Comparison of ENCODE assay signal across 8 cellular contexts in genomic region chr21:43866659-43867331, GRCh38. TPM values are rescaled to one million over a fixed set of nuclear protein-coding genes. Genes with fewer than 3 reads are reported as not detected.
DNase-seq lines count a peak whose midpoint lies in the region; ATAC-seq and TF ChIP-seq lines count a peak whose summit lies in the region.

No MANE protein-coding gene starts in this region.

- H3K36me3 ChIP-seq in ACC112 (ENCODE audit: insufficient read depth, low read length), result 0 out of 2 replicates have a peak, but pooled peaks cover 3% of the 10 kb centered on the region
- H3K36me3 ChIP-seq in endodermal cell (ENCODE audit: control insufficient read depth, insufficient read depth, low read length), result peaks cover 17% of the 10 kb centered on the region
- H3K36me3 ChIP-seq in aorta (ENCODE audit: control insufficient read depth in 1 of 2, insufficient read depth in 2 of 2, low read length in 1 of 2), result no peaks in the 10 kb centered on the region

- H3K9me3 ChIP-seq in endodermal cell (ENCODE audit: control insufficient read depth, low read length) (peaks cover 5% of the 10 kb centered on the region), aorta (ENCODE audit: control insufficient read depth, low read length) (no peaks in the 10 kb centered on the region)

- peak overlapping the region; percentile 30 for H3K9ac ChIP-seq in endodermal cell (ENCODE audit: extremely low read depth, low read length, poor library complexity, severe bottlenecking)

- H2AFZ ChIP-seq in ACC112 (ENCODE audit: low read length, unreplicated experiment), result peak overlapping the region; percentile 73

- DNase-seq in HCEC 1CT, result peak; percentile 2
- DNase-seq in activated CD4-positive, alpha-beta T cell treated with anti-CD3 and anti-CD28 coated beads for 48 hours, result peak; percentile 70
- DNase-seq in endodermal cell, result no peak
- no peak for DNase-seq in neural crest cell (ENCODE audit: low read depth, low spot score)
- DNase-seq in aorta, result peak in 1 of 2 donors; percentile 73
- DNase-seq in NCI-H524 treated with DMSO at 0.1 percent for 48 hours (lab: John Stamatoyannopoulos, UW), result no peak

- H3K27ac ChIP-seq in ACC112 (ENCODE audit: low read depth, low read length), result no peak overlapping the region
- no peak overlapping the region for H3K27ac ChIP-seq in endodermal cell (ENCODE audit: low read depth, low read length)
- H3K27ac ChIP-seq in aorta (ENCODE audit: low read depth in 1 of 2, low read length in 2 of 2), result no peak overlapping the region

- no peaks in the 10 kb centered on the region for H3K27me3 ChIP-seq in ACC112 (ENCODE audit: insufficient read depth, low read length)
- H3K27me3 ChIP-seq in endodermal cell (ENCODE audit: control insufficient read depth, insufficient read depth, low read length, poor library complexity, severe bottlenecking), result no peaks in the 10 kb centered on the region
- no peaks in the 10 kb centered on the region for H3K27me3 ChIP-seq in aorta (ENCODE audit: control insufficient read depth in 1 of 2, insufficient read depth in 2 of 2, low read length in 1 of 2)

- H3K27ac Mint-ChIP-seq in endodermal cell (peak overlapping the region; percentile 64), neural crest cell (ENCODE audit: unreplicated experiment) (no peak overlapping the region)

- H3K4me1 Mint-ChIP-seq in endodermal cell, result peaks cover 24% of the 10 kb centered on the region
- peaks cover 27% of the 10 kb centered on the region for H3K4me1 Mint-ChIP-seq in neural crest cell

- H3K4me3 Mint-ChIP-seq in endodermal cell (peak overlapping the region; percentile 65), neural crest cell (peak overlapping the region; percentile 80)

- H3K79me2 ChIP-seq in ACC112 (ENCODE audit: control insufficient read depth, insufficient read depth, low read length, unreplicated experiment), result peaks cover 51% of the 10 kb centered on the region

- intact Hi-C loops in aorta (cut with DNase I), result loop anchor here in 1 of 2 donors (5.0 kb wide), 1 partner anchor 66 kb away; no protein-coding TSS in a partner anchor

- H3K4me3 ChIP-seq in ACC112 (ENCODE audit: low read depth, low read length) (peak overlapping the region; percentile 76), endodermal cell (ENCODE audit: low read length) (peak overlapping the region; percentile 87), aorta (ENCODE audit: low read length in 2 of 2) (peak overlapping the region in 1 of 2 donors; percentile 79)

- TF ChIP-seq CTCF in endodermal cell (conservative IDR thresholded peaks at IDR 0.05) (no peak), neural crest cell (conservative IDR thresholded peaks at IDR 0.05) (no peak)

- H3K27me3 Mint-ChIP-seq in endodermal cell (ENCODE audit: insufficient read depth) (no peaks in the 10 kb centered on the region), neural crest cell (ENCODE audit: low read depth) (peaks cover 3% of the 10 kb centered on the region)

- ATAC-seq in aorta (ENCODE audit: low FRiP score) (peak; percentile 31), GM21390 (IDR thresholded peaks at IDR 0.05; ENCODE audit: unreplicated experiment) (no peak)

- H3K36me3 Mint-ChIP-seq in endodermal cell (ENCODE audit: low read depth), result peaks cover 34% of the 10 kb centered on the region
- peaks cover 5% of the 10 kb centered on the region for H3K36me3 Mint-ChIP-seq in neural crest cell (ENCODE audit: low read depth)

- H3K4me1 ChIP-seq in ACC112 (ENCODE audit: control insufficient read depth, insufficient read depth, low read length, unreplicated experiment) (peaks cover 10% of the 10 kb centered on the region), endodermal cell (ENCODE audit: control insufficient read depth, insufficient read depth, low read length) (peaks cover 5% of the 10 kb centered on the region), aorta (ENCODE audit: control insufficient read depth in 1 of 2, insufficient read depth in 2 of 2, low read length in 2 of 2) (no peaks in the 10 kb centered on the region)

- H3K9me3 Mint-ChIP-seq in endodermal cell (no peaks in the 10 kb centered on the region), neural crest cell (no peaks in the 10 kb centered on the region)

- 73 to 86% methylated on average over 5 to 24 of the region's 24 CpGs for WGBS in endodermal cell (ENCODE audit: insufficient coverage in 1 of 2, insufficient read length in 1 of 2), 2 experiments
- 76 to 77% methylated on average over 24 of the region's 24 CpGs for WGBS in aorta, 2 donors

RNA-seq across cellular contexts. Expression of gene AGPAT3, which starts 1.8 kb away (rescaled TPM):
- total RNA-seq in endodermal cell (10 to 100 TPM; 44.0 to 74.4 TPM), neural crest cell (37.3 and 40.3 TPM in 2 replicates), aorta (10 to 100 TPM; 36.0 to 45.5 TPM)
- 22.2 TPM for polyA plus RNA-seq in endodermal cell (2013, experiment 1 of 2)
- polyA plus RNA-seq in endodermal cell (2013, experiment 2 of 2), result 21.4 TPM
- polyA plus RNA-seq in aorta, result 10 to 100 TPM in 1 of 2 donors, 1 to 10 TPM in 1; 8.3 to 11.4 TPM

Comparison
In these comparisons a context has a peak if more than half of its experiments do, and no peak if none do; other contexts are left out.
1. DNase-seq: peak in HCEC 1CT (single experiment) and activated CD4-positive, alpha-beta T cell treated with anti-CD3 and anti-CD28 coated beads for 48 hours (single experiment); none in endodermal cell (single experiment), neural crest cell (single experiment) and NCI-H524 treated with DMSO at 0.1 percent for 48 hours (single experiment).